In genomic region chr6:86477510-86478166, GRCh38 we compare ENCODE assay signal across 18 cellular contexts.
DNase-seq lines count a peak whose midpoint lies in the region; ATAC-seq, FAIRE-seq and TF ChIP-seq lines count a peak whose summit lies in the region.
"Had no signal": no experiment of that assay in that cellular context is flagged by ENCODE, and none has a peak within 500 bp of the region (broad histone marks: within the 10 kb centered on the region; RNA-seq: fewer than 3 reads in every experiment).

No MANE protein-coding gene starts in this region.

- peak in 3 of 4 donors; percentile 51 to 77 (median 60) for ATAC-seq in pancreas
- ATAC-seq: left ventricle myocardium superior, PC-3 had no signal

- H3K27me3 ChIP-seq in pancreas (no peaks in the 10 kb centered on the region), adrenal gland (no peaks in the 10 kb centered on the region)
- H3K27me3 ChIP-seq: BE2C had no signal

- H3K9me3 ChIP-seq in pancreas (no peaks in the 10 kb centered on the region), adrenal gland (replicated peaks in 1 of 3) (no peaks in the 10 kb centered on the region)
- H3K9me3 ChIP-seq: BE2C, thoracic aorta had no signal

- H3K9me3 Mint-ChIP-seq in endothelial cell (ENCODE audit: unreplicated experiment) = peaks cover 5% of the 10 kb centered on the region
- H3K9me3 Mint-ChIP-seq in activated T-cell treated with anti-CD3 and anti-CD28 coated beads, Interleukin-2, amount 50 U/mL, for 24 hours = peaks cover 2% of the 10 kb centered on the region

- H3K36me3 Mint-ChIP-seq in endothelial cell (ENCODE audit: low read depth, unreplicated experiment) = no peaks in the 10 kb centered on the region
- H3K36me3 Mint-ChIP-seq in activated T-cell treated with anti-CD3 and anti-CD28 coated beads, Interleukin-2, amount 50 U/mL, for 24 hours (ENCODE audit: low read depth) = no peaks in the 10 kb centered on the region

- peak overlapping the region; percentile 68 for H3K4me3 Mint-ChIP-seq in endothelial cell (ENCODE audit: unreplicated experiment)
- no peak overlapping the region for H3K4me3 Mint-ChIP-seq in activated T-cell treated with anti-CD3 and anti-CD28 coated beads, Interleukin-2, amount 50 U/mL, for 24 hours

- H3K4me1 Mint-ChIP-seq in endothelial cell (ENCODE audit: unreplicated experiment) = peaks cover 24% of the 10 kb centered on the region
- H3K4me1 Mint-ChIP-seq in activated T-cell treated with anti-CD3 and anti-CD28 coated beads, Interleukin-2, amount 50 U/mL, for 24 hours (ENCODE audit: low read depth) = no peaks in the 10 kb centered on the region

- TF ChIP-seq CTCF in endothelial cell (IDR thresholded peaks at IDR 0.05; ENCODE audit: unreplicated experiment) (no peak), pancreas (IDR thresholded peaks at IDR 0.05) (no peak), adrenal gland (IDR thresholded peaks at IDR 0.05) (no peak)

- H3K27me3 Mint-ChIP-seq in endothelial cell (ENCODE audit: unreplicated experiment) = peaks cover 3% of the 10 kb centered on the region
- no peaks in the 10 kb centered on the region for H3K27me3 Mint-ChIP-seq in activated T-cell treated with anti-CD3 and anti-CD28 coated beads, Interleukin-2, amount 50 U/mL, for 24 hours

- H3K36me3 ChIP-seq in pancreas = no peaks in the 10 kb centered on the region
- H3K36me3 ChIP-seq in adrenal gland (replicated peaks in 1 of 2) = no peaks in the 10 kb centered on the region
- H3K36me3 ChIP-seq: BE2C, thoracic aorta had no signal

- WGBS in pancreas, 2 donors = 39 to 42% methylated on average over 9 of the region's 9 CpGs
- 48 to 58% (median 52%) methylated on average over 9 of the region's 9 CpGs for WGBS in adrenal gland, 4 donors

- H3K27ac ChIP-seq in pancreas = no peak overlapping the region
- H3K27ac ChIP-seq in adrenal gland = no peak overlapping the region
- H3K27ac ChIP-seq: HL-60, thoracic aorta had no signal

- intact Hi-C loops in pancreas (cut with DNase I) (no loop called here), adrenal gland (cut with DNase I) (no loop called here)

- H3K4me3 ChIP-seq in pancreas (no peak overlapping the region), adrenal gland (no peak overlapping the region)
- H3K4me3 ChIP-seq: thoracic aorta had no signal

- H3K27ac Mint-ChIP-seq in endothelial cell (ENCODE audit: unreplicated experiment) = peak overlapping the region; percentile 98
- H3K27ac Mint-ChIP-seq in activated T-cell treated with anti-CD3 and anti-CD28 coated beads, Interleukin-2, amount 50 U/mL, for 24 hours = no peak overlapping the region

- TF ChIP-seq POLR2A in GM12892 (IDR thresholded peaks at IDR 0.05; ENCODE audit: low read depth, low read length) = no peak
- TF ChIP-seq POLR2A in adrenal gland (IDR thresholded peaks at IDR 0.05) = no peak

- DNase-seq in GM12892 (ENCODE audit: insufficient read length) (no peak), NCI-H748 treated with DMSO at 0.1 percent for 48 hours (lab: John Stamatoyannopoulos, UW) (peak; percentile 3), endothelial cell (ENCODE audit: low spot score) (peak; percentile 35), pancreas (peak in 1 of 6 donors; percentile 4), adrenal gland (no peak)
- no peak for DNase-seq in activated T-cell treated with anti-CD3 and anti-CD28 coated beads, Interleukin-2, amount 50 U/mL, for 24 hours
- DNase-seq in stimulated activated CD4-positive, alpha-beta T cell treated with anti-CD3 and anti-CD28 coated beads, Interleukin-4, amount 100 ng/mL, for 1 hour = no peak
- DNase-seq: activated CD4-positive, CD25-positive, alpha-beta regulatory T cell treated with anti-CD3 and anti-CD28 coated beads, Interleukin-2, amount 50 U/mL, for 72 hours; activated gamma-delta T cell treated with Interleukin-2 at 50 U/mL for 16 hours; BE2C; left ventricle myocardium superior; NCI-H1092; NCI-H345; PC-3; T-helper 9 cell had no signal

- FAIRE-seq in GM12892 (lab: Jason Lieb, UNC) (peak; percentile 53), pancreas (lab: Jason Lieb, UNC) (no peak)
- FAIRE-seq: endometrium had no signal

- no peaks in the 10 kb centered on the region for H3K4me1 ChIP-seq in pancreas
- H3K4me1 ChIP-seq in adrenal gland (replicated peaks in 1 of 2) = no peaks in the 10 kb centered on the region
- H3K4me1 ChIP-seq: BE2C had no signal

Comparison
In these comparisons a context has a peak if more than half of its experiments do, and no peak if none do; other contexts are left out.
1. DNase-seq: peak in NCI-H748 treated with DMSO at 0.1 percent for 48 hours (single experiment) and endothelial cell (single experiment); none in GM12892 (single experiment), activated T-cell treated with anti-CD3 and anti-CD28 coated beads, Interleukin-2, amount 50 U/mL, for 24 hours (single experiment), stimulated activated CD4-positive, alpha-beta T cell treated with anti-CD3 and anti-CD28 coated beads, Interleukin-4, amount 100 ng/mL, for 1 hour (single experiment) and adrenal gland (0 of 7).